ENCODE assay signal across 1 cellular context in genomic region chr3:9179826-9180763, GRCh38.
TF ChIP-seq lines count a peak whose summit lies in the region.

No MANE protein-coding gene starts in this region.

TF ChIP-seq in H1, 55 proteins besides CTCF, POLR2A, EP300 and RAD21 (continued from another document):
- TF ChIP-seq, protein P1, sequence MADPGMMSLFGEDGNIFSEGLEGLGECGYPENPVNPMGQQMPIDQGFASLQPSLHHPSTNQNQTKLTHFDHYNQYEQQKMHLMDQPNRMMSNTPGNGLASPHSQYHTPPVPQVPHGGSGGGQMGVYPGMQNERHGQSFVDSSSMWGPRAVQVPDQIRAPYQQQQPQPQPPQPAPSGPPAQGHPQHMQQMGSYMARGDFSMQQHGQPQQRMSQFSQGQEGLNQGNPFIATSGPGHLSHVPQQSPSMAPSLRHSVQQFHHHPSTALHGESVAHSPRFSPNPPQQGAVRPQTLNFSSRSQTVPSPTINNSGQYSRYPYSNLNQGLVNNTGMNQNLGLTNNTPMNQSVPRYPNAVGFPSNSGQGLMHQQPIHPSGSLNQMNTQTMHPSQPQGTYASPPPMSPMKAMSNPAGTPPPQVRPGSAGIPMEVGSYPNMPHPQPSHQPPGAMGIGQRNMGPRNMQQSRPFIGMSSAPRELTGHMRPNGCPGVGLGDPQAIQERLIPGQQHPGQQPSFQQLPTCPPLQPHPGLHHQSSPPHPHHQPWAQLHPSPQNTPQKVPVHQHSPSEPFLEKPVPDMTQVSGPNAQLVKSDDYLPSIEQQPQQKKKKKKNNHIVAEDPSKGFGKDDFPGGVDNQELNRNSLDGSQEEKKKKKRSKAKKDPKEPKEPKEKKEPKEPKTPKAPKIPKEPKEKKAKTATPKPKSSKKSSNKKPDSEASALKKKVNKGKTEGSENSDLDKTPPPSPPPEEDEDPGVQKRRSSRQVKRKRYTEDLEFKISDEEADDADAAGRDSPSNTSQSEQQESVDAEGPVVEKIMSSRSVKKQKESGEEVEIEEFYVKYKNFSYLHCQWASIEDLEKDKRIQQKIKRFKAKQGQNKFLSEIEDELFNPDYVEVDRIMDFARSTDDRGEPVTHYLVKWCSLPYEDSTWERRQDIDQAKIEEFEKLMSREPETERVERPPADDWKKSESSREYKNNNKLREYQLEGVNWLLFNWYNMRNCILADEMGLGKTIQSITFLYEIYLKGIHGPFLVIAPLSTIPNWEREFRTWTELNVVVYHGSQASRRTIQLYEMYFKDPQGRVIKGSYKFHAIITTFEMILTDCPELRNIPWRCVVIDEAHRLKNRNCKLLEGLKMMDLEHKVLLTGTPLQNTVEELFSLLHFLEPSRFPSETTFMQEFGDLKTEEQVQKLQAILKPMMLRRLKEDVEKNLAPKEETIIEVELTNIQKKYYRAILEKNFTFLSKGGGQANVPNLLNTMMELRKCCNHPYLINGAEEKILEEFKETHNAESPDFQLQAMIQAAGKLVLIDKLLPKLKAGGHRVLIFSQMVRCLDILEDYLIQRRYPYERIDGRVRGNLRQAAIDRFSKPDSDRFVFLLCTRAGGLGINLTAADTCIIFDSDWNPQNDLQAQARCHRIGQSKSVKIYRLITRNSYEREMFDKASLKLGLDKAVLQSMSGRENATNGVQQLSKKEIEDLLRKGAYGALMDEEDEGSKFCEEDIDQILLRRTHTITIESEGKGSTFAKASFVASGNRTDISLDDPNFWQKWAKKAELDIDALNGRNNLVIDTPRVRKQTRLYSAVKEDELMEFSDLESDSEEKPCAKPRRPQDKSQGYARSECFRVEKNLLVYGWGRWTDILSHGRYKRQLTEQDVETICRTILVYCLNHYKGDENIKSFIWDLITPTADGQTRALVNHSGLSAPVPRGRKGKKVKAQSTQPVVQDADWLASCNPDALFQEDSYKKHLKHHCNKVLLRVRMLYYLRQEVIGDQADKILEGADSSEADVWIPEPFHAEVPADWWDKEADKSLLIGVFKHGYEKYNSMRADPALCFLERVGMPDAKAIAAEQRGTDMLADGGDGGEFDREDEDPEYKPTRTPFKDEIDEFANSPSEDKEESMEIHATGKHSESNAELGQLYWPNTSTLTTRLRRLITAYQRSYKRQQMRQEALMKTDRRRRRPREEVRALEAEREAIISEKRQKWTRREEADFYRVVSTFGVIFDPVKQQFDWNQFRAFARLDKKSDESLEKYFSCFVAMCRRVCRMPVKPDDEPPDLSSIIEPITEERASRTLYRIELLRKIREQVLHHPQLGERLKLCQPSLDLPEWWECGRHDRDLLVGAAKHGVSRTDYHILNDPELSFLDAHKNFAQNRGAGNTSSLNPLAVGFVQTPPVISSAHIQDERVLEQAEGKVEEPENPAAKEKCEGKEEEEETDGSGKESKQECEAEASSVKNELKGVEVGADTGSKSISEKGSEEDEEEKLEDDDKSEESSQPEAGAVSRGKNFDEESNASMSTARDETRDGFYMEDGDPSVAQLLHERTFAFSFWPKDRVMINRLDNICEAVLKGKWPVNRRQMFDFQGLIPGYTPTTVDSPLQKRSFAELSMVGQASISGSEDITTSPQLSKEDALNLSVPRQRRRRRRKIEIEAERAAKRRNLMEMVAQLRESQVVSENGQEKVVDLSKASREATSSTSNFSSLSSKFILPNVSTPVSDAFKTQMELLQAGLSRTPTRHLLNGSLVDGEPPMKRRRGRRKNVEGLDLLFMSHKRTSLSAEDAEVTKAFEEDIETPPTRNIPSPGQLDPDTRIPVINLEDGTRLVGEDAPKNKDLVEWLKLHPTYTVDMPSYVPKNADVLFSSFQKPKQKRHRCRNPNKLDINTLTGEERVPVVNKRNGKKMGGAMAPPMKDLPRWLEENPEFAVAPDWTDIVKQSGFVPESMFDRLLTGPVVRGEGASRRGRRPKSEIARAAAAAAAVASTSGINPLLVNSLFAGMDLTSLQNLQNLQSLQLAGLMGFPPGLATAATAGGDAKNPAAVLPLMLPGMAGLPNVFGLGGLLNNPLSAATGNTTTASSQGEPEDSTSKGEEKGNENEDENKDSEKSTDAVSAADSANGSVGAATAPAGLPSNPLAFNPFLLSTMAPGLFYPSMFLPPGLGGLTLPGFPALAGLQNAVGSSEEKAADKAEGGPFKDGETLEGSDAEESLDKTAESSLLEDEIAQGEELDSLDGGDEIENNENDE (IDR thresholded peaks at IDR 0.05; ENCODE audit: insufficient replicate concordance, low read length): no peak
- no peak for TF ChIP-seq SP1 (IDR thresholded peaks at IDR 0.05; ENCODE audit: low read depth, low read length)
- TF ChIP-seq KDM1A (IDR thresholded peaks at IDR 0.05; ENCODE audit: borderline replicate concordance, low read length): no peak
- TF ChIP-seq NANOG (IDR thresholded peaks at IDR 0.05; ENCODE audit: insufficient read depth, low read depth, low read length, poor library complexity, severe bottlenecking): no peak
